Comparison of ENCODE assay signal across 1 cellular context in the genomic region with DNA sequence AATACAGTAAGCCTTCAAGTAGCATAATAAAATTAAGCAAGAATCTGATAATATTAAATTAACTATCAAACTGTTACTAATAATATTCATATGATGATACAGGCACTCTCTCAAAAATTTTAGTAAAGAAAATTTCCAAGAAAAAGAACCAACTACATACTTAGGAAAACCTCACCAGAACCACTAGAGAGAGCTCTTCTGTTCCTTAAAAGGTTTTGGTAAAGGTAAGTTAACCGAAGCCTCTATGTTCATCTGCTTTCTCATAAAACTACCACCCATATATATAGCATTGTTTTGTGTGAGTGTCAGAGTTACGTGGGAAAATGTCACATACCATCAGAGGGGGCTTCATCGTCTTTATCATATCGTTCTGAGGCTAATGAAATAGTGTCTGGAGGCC.
TF ChIP-seq lines count a peak whose summit lies in the region.

No MANE protein-coding gene starts in this region.

TF ChIP-seq in K562, 482 proteins besides CTCF, POLR2A, EP300 and RAD21 (continued from another document):
- TF ChIP-seq OTX1 (CRISPR knock-in tag; IDR thresholded peaks at IDR 0.05): no peak
- no peak for TF ChIP-seq MAZ (CRISPR knock-in tag; conservative IDR thresholded peaks at IDR 0.05 in 1 of 2, IDR thresholded peaks at IDR 0.05 in 1 of 2)
- TF ChIP-seq ZNF766 (CRISPR knock-in tag; conservative IDR thresholded peaks at IDR 0.05): no peak
- TF ChIP-seq ZNF76 (CRISPR knock-in tag; IDR thresholded peaks at IDR 0.05; ENCODE audit: borderline replicate concordance): no peak
